In genomic region chr10:13758302-13758701, GRCh38 we compare ENCODE assay signal across 10 cellular contexts.
DNase-seq lines count a peak whose midpoint lies in the region; ATAC-seq, FAIRE-seq and TF ChIP-seq lines count a peak whose summit lies in the region.
"Had no signal": no experiment of that assay in that cellular context is flagged by ENCODE, and none has a peak within 500 bp of the region (broad histone marks: within the 10 kb centered on the region; RNA-seq: fewer than 3 reads in every experiment).

No MANE protein-coding gene starts in this region.

- peak; percentile 36 for DNase-seq in ACHN
- DNase-seq in HAP-1 (ENCODE audit: low spot score in 2 of 2): peak; percentile 3 to 76
- peak; percentile 54 for DNase-seq in amniotic epithelial cell (ENCODE audit: low read depth)
- no peak for DNase-seq in activated effector memory CD4-positive, alpha-beta T cell treated with anti-CD3 and anti-CD28 coated beads, Interleukin-2, amount 50 U/mL, for 16 hours
- DNase-seq in kidney: no peak
- no peak for DNase-seq in COLO829 (ENCODE audit: low spot score)
- DNase-seq: CD8-positive, alpha-beta T cell; RPMI8226 had no signal

- peak overlapping the region; percentile 49 for H3K27ac ChIP-seq in iPS-18a (ENCODE audit: low read length)
- H3K27ac ChIP-seq in kidney (ENCODE audit: low read depth in 2 of 2, low read length in 2 of 2): no peak overlapping the region

- H3K36me3 ChIP-seq in HAP-1 (replicated peaks) (no peaks in the 10 kb centered on the region), iPS-18a (ENCODE audit: control insufficient read depth, low read depth, low read length) (no peaks in the 10 kb centered on the region), kidney (ENCODE audit: control insufficient read depth in 1 of 2, insufficient read depth in 2 of 2, low read length in 2 of 2) (no peaks in the 10 kb centered on the region)

- FAIRE-seq in kidney (lab: Jason Lieb, UNC): no peak

- H3K4me1 ChIP-seq in HAP-1 (no peaks in the 10 kb centered on the region), iPS-18a (ENCODE audit: control insufficient read depth, low read depth, low read length) (peaks cover 35% of the 10 kb centered on the region), kidney (ENCODE audit: control insufficient read depth in 1 of 2, insufficient read depth in 1 of 2, low read depth in 1 of 2, low read length in 2 of 2) (no peaks in the 10 kb centered on the region)

- H3K9me3 ChIP-seq in HAP-1 (no peaks in the 10 kb centered on the region), iPS-18a (ENCODE audit: control insufficient read depth, low read depth, low read length) (no peaks in the 10 kb centered on the region), kidney (ENCODE audit: control insufficient read depth in 1 of 2, low read length in 2 of 2) (no peaks in the 10 kb centered on the region)

- intact Hi-C loops in kidney (cut with DNase I): no loop called here

- H3K27me3 ChIP-seq in HAP-1 (ENCODE audit: low read depth) (no peaks in the 10 kb centered on the region), iPS-18a (ENCODE audit: control insufficient read depth, insufficient read depth, low read length) (no peaks in the 10 kb centered on the region)

- no peak for TF ChIP-seq CTCF in kidney (IDR thresholded peaks at IDR 0.05; ENCODE audit: borderline replicate concordance, extremely low read depth, insufficient read depth)

- no peak overlapping the region for H3K4me3 ChIP-seq in HAP-1
- no peak overlapping the region for H3K4me3 ChIP-seq in iPS-18a (ENCODE audit: low read length)
- H3K4me3 ChIP-seq in kidney (ENCODE audit: low read length in 2 of 2): no peak overlapping the region

- H3K9ac ChIP-seq in iPS-18a (ENCODE audit: low read length) (no peak overlapping the region), kidney (ENCODE audit: low read length in 2 of 2) (no peak overlapping the region)

- no peak for ATAC-seq in HG02885 (IDR thresholded peaks at IDR 0.05; ENCODE audit: poor library complexity, unreplicated experiment)
- ATAC-seq: CD8-positive, alpha-beta T cell had no signal

- in situ Hi-C loops in ACHN (cut with HindIII; ENCODE audit: low pct_ligation_motif_present, low pct_unique_long_range_greater_than_20kb, low sequenced_read_pairs): no loop called here
- in situ Hi-C loops in HAP-1 (cut with MboI; ENCODE audit: low sequenced_read_pairs): loop anchor here (25.0 kb wide), 1 partner anchor 396 kb away; no protein-coding TSS in a partner anchor

Comparison
In these comparisons a context has a peak if more than half of its experiments do, and no peak if none do; other contexts are left out.
1. DNase-seq: peak in ACHN (single experiment), HAP-1 (2 of 2) and amniotic epithelial cell (single experiment); none in activated effector memory CD4-positive, alpha-beta T cell treated with anti-CD3 and anti-CD28 coated beads, Interleukin-2, amount 50 U/mL, for 16 hours (single experiment), kidney (single experiment) and COLO829 (single experiment).